ENCODE assay signal across 19 cellular contexts in the genomic region with DNA sequence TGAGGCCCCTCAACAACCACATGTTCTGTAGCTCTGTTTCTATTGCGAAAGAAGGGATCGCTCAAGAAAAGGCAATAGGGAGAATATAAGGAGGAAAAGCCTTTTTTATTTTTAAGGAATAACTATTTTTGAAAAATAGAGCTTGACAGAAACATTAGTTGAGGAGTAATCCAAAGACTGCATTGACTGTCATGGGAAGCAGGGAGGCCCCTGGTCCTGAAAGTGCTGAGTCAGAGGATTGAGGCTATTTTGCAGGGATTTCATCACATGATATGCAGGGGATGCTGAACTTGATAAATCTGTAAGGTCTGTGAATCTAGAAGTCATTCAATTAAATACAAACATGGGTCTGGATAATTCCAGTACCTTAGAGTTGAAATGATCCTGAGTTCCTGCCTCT.
"Had no signal": no experiment of that assay in that cellular context is flagged by ENCODE, and none has a peak within 500 bp of the region (broad histone marks: within the 10 kb centered on the region; RNA-seq: fewer than 3 reads in every experiment).

No MANE protein-coding gene starts in this region.

- DNase-seq: activated CD4-positive, alpha-beta T cell treated with anti-CD3 and anti-CD28 coated beads for 36 hours; activated CD4-positive, alpha-beta T cell treated with anti-CD3 and anti-CD28 coated beads, Interleukin-2, amount 50 U/mL, for 1 hour; activated CD8-positive, alpha-beta memory T cell treated with anti-CD3 and anti-CD28 coated beads, Interleukin-2, amount 50 U/mL, for 4 hours; activated CD8-positive, alpha-beta T cell treated with anti-CD3 and anti-CD28 coated beads for 36 hours; activated T-cell treated with anti-CD3 and anti-CD28 coated beads, Interleukin-2, amount 50 U/mL, for 72 hours; amygdala; Karpas-422; MM.1S; NCI-H1048; NCI-H146; NCI-H187 treated with DMSO at 0.1 percent for 48 hours; NCI-H2081 treated with DMSO at 0.1 percent for 48 hours; NCI-H446; NCI-H524; SIG-M5; T-helper 17 cell; T1000; WERI-Rb-1 had no signal

- H3K27ac ChIP-seq: WERI-Rb-1 had no signal

- H3K36me3 ChIP-seq: WERI-Rb-1 had no signal

- FAIRE-seq: astrocyte had no signal

- ATAC-seq: activated CD4-positive, alpha-beta T cell treated with anti-CD3 and anti-CD28 coated beads for 36 hours; activated CD8-positive, alpha-beta T cell treated with anti-CD3 and anti-CD28 coated beads for 36 hours; activated T-cell treated with anti-CD3 and anti-CD28 coated beads, Interleukin-2, amount 50 U/mL, for 72 hours; T-helper 17 cell had no signal
